Comparison of ENCODE assay signal across 1 cellular context in genomic region chr1:161153682-161154337, GRCh38.
TF ChIP-seq lines count a peak whose summit lies in the region.

Gene UFC1, plus strand, starts transcription at chr1:161153978. Its CDS starts 20 bp downstream, at chr1:161153998.

TF ChIP-seq in K562, 482 proteins besides CTCF, POLR2A, EP300 and RAD21 (continued from another document and continues in another):
- TF ChIP-seq, protein P1, sequence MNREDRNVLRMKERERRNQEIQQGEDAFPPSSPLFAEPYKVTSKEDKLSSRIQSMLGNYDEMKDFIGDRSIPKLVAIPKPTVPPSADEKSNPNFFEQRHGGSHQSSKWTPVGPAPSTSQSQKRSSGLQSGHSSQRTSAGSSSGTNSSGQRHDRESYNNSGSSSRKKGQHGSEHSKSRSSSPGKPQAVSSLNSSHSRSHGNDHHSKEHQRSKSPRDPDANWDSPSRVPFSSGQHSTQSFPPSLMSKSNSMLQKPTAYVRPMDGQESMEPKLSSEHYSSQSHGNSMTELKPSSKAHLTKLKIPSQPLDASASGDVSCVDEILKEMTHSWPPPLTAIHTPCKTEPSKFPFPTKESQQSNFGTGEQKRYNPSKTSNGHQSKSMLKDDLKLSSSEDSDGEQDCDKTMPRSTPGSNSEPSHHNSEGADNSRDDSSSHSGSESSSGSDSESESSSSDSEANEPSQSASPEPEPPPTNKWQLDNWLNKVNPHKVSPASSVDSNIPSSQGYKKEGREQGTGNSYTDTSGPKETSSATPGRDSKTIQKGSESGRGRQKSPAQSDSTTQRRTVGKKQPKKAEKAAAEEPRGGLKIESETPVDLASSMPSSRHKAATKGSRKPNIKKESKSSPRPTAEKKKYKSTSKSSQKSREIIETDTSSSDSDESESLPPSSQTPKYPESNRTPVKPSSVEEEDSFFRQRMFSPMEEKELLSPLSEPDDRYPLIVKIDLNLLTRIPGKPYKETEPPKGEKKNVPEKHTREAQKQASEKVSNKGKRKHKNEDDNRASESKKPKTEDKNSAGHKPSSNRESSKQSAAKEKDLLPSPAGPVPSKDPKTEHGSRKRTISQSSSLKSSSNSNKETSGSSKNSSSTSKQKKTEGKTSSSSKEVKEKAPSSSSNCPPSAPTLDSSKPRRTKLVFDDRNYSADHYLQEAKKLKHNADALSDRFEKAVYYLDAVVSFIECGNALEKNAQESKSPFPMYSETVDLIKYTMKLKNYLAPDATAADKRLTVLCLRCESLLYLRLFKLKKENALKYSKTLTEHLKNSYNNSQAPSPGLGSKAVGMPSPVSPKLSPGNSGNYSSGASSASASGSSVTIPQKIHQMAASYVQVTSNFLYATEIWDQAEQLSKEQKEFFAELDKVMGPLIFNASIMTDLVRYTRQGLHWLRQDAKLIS (CRISPR knock-in tag; IDR thresholded peaks at IDR 0.05): peak; percentile 95
- no peak for TF ChIP-seq ZNF77 (CRISPR knock-in tag; IDR thresholded peaks at IDR 0.05)
- peak; percentile 34 to 84; a peak in 1 of 4 replicates for TF ChIP-seq TEAD1 (CRISPR knock-in tag; IDR thresholded peaks at IDR 0.05)
- TF ChIP-seq SMC3 (conservative IDR thresholded peaks at IDR 0.05; ENCODE audit: insufficient read depth, low read depth, low read length): no peak
- no peak for TF ChIP-seq MECOM (CRISPR knock-in tag; IDR thresholded peaks at IDR 0.05)
- TF ChIP-seq CTBP1 (IDR thresholded peaks at IDR 0.05; ENCODE audit: borderline replicate concordance): peak; percentile 75
- peak; percentile 28 for TF ChIP-seq TEAD4 (IDR thresholded peaks at IDR 0.05; ENCODE audit: low read length)
- TF ChIP-seq TEAD4 (CRISPR knock-in tag; IDR thresholded peaks at IDR 0.05; ENCODE audit: borderline replicate concordance): no peak
- peak; percentile 42; the same call in 1 of the 2 replicates for TF ChIP-seq MYBL2 (IDR thresholded peaks at IDR 0.05; ENCODE audit: low read depth)
- TF ChIP-seq MYBL2 (CRISPR knock-in tag; IDR thresholded peaks at IDR 0.05; ENCODE audit: borderline replicate concordance): no peak
- no peak for TF ChIP-seq ZNF696 (CRISPR knock-in tag; conservative IDR thresholded peaks at IDR 0.05)
- TF ChIP-seq DIDO1 (tag; IDR thresholded peaks at IDR 0.05; ENCODE audit: low read depth): peak; percentile 90
- 0 out of 2 replicates have a peak, but pooled peaks have one; percentile 29 for TF ChIP-seq PHTF2 (CRISPR knock-in tag; IDR thresholded peaks at IDR 0.05)
- TF ChIP-seq SUPT5H (IDR thresholded peaks at IDR 0.05): peak; percentile 90
- TF ChIP-seq, protein P2, sequence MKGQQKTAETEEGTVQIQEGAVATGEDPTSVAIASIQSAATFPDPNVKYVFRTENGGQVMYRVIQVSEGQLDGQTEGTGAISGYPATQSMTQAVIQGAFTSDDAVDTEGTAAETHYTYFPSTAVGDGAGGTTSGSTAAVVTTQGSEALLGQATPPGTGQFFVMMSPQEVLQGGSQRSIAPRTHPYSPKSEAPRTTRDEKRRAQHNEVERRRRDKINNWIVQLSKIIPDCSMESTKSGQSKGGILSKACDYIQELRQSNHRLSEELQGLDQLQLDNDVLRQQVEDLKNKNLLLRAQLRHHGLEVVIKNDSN (CRISPR knock-in tag; IDR thresholded peaks at IDR 0.05): peak; percentile 41; the same call in 1 of the 2 replicates
- TF ChIP-seq ZNF253 (CRISPR knock-in tag; conservative IDR thresholded peaks at IDR 0.05): no peak
- no peak for TF ChIP-seq SMARCC2 (IDR thresholded peaks at IDR 0.05; ENCODE audit: low read depth)
- TF ChIP-seq ZNF707 (CRISPR knock-in tag; conservative IDR thresholded peaks at IDR 0.05): no peak
- TF ChIP-seq MNT (conservative IDR thresholded peaks at IDR 0.05): peak; percentile 89 to 93
- no peak; the same call in 1 of the 2 replicates for TF ChIP-seq ZBTB9 (CRISPR knock-in tag; IDR thresholded peaks at IDR 0.05)
- TF ChIP-seq U2AF1 (optimal IDR thresholded peaks at IDR 0.05; ENCODE audit: low read depth, low read length): no peak
- TF ChIP-seq HNRNPK (IDR thresholded peaks at IDR 0.05; ENCODE audit: low read depth, low read length, poor library complexity, severe bottlenecking): no peak
- TF ChIP-seq ZBTB1 (CRISPR knock-in tag; IDR thresholded peaks at IDR 0.05; ENCODE audit: borderline replicate concordance, low read depth): no peak
- TF ChIP-seq FOSL1 (tag; conservative IDR thresholded peaks at IDR 0.05): no peak; the same call in 1 of the 2 replicates
- TF ChIP-seq MYC (IDR thresholded peaks at IDR 0.05; ENCODE audit: low read depth, low read length): peak; percentile 97
- peak; percentile 91 for TF ChIP-seq MYC (CRISPR knock-in tag; IDR thresholded peaks at IDR 0.05; ENCODE audit: borderline replicate concordance, low read depth)
- TF ChIP-seq VEZF1 (CRISPR knock-in tag; IDR thresholded peaks at IDR 0.05): no peak; the same call in 1 of the 2 replicates
- no peak for TF ChIP-seq CTCFL (IDR thresholded peaks at IDR 0.05; ENCODE audit: borderline replicate concordance, insufficient read depth, low read depth, low read length, poor library complexity, severe bottlenecking)
- TF ChIP-seq, protein P3, sequence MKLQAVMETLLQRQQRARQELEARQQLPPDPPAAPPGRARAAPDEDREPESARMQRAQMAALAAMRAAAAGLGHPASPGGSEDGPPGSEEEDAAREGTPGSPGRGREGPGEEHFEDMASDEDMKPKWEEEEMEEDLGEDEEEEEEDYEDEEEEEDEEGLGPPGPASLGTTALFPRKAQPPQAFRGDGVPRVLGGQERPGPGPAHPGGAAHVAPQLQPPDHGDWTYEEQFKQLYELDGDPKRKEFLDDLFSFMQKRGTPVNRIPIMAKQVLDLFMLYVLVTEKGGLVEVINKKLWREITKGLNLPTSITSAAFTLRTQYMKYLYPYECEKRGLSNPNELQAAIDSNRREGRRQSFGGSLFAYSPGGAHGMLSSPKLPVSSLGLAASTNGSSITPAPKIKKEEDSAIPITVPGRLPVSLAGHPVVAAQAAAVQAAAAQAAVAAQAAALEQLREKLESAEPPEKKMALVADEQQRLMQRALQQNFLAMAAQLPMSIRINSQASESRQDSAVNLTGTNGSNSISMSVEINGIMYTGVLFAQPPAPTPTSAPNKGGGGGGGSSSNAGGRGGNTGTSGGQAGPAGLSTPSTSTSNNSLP (IDR thresholded peaks at IDR 0.05; ENCODE audit: borderline replicate concordance, low read depth, low read length): no peak
- TF ChIP-seq THRAP3 (IDR thresholded peaks at IDR 0.05; ENCODE audit: borderline replicate concordance): peak; percentile 29; the same call in 1 of the 2 replicates
- no peak for TF ChIP-seq ZSCAN32 (CRISPR knock-in tag; IDR thresholded peaks at IDR 0.05)
- TF ChIP-seq XRCC4 (IDR thresholded peaks at IDR 0.05; ENCODE audit: extremely low read depth, insufficient read depth, insufficient read length): no peak
- peak; percentile 86; the same call in 1 of the 2 replicates for TF ChIP-seq PHF8 (IDR thresholded peaks at IDR 0.05; ENCODE audit: borderline replicate concordance, low read length)
- no peak for TF ChIP-seq ZNF780A (CRISPR knock-in tag; IDR thresholded peaks at IDR 0.05)
- TF ChIP-seq, protein P4, sequence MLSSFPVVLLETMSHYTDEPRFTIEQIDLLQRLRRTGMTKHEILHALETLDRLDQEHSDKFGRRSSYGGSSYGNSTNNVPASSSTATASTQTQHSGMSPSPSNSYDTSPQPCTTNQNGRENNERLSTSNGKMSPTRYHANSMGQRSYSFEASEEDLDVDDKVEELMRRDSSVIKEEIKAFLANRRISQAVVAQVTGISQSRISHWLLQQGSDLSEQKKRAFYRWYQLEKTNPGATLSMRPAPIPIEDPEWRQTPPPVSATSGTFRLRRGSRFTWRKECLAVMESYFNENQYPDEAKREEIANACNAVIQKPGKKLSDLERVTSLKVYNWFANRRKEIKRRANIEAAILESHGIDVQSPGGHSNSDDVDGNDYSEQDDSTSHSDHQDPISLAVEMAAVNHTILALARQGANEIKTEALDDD (IDR thresholded peaks at IDR 0.05): no peak
- no peak for TF ChIP-seq ZNF518B (CRISPR knock-in tag; IDR thresholded peaks at IDR 0.05)
- TF ChIP-seq NONO (IDR thresholded peaks at IDR 0.05; ENCODE audit: low read depth in 2 of 2, low read length in 1 of 2): no peak
- no peak for TF ChIP-seq JUN (IDR thresholded peaks at IDR 0.05; ENCODE audit: borderline replicate concordance, low read depth, low read length)
- TF ChIP-seq JUN (CRISPR knock-in tag; IDR thresholded peaks at IDR 0.05; ENCODE audit: borderline replicate concordance): peak; percentile 76; the same call in 1 of the 2 replicates
